In genomic region chr5:1077491-1078020, GRCh38 we compare ENCODE assay signal across 1 cellular context.
TF ChIP-seq lines count a peak whose summit lies in the region.

No MANE protein-coding gene starts in this region.

TF ChIP-seq in HepG2, 621 proteins besides CTCF, POLR2A, EP300 and RAD21:
- TF ChIP-seq HMG20A (CRISPR knock-in tag; IDR thresholded peaks at IDR 0.05; ENCODE audit: borderline replicate concordance) (no peak), RBFOX2 (IDR thresholded peaks at IDR 0.05; ENCODE audit: low read depth, low read length) (peak; percentile 45), AGO2 (optimal IDR thresholded peaks at IDR 0.05; ENCODE audit: low read depth, low read length) (peak; percentile 83), ELF3 (CRISPR knock-in tag; IDR thresholded peaks at IDR 0.05) (no peak)
